In the genomic region with DNA sequence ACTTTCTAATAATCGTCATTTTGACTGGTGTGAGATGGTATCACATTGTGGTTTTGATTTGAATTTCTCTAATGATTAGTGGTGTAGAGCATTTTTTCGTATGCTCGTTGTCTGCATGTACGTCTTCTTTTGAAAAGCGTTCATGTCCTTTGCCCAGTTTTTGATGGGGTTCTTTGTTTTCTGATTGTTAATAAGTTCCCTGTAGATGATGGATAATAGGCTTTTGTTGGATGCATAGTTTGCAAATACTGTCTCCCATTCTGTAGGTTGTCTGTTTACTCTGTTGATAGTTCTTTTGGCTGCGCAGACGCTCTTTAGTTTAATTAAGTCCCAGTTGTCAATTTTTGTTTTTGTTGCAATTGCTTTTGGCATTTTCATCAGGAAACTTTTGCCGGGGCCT, we compare ENCODE assay signal across 25 cellular contexts.
"Had no signal": no experiment of that assay in that cellular context is flagged by ENCODE, and none has a peak within 500 bp of the region (broad histone marks: within the 10 kb centered on the region; RNA-seq: fewer than 3 reads in every experiment).

No MANE protein-coding gene starts in this region.

- H3K9me3 ChIP-seq: prostate gland, testis had no signal

- H3K4me3 ChIP-seq: left ventricle myocardium inferior, lung, prostate gland, smooth muscle cell, stomach, testis had no signal

- H3K27ac ChIP-seq: left ventricle myocardium inferior, prostate gland, stomach, testis, WERI-Rb-1 had no signal

- FAIRE-seq: bronchial epithelial cell, urothelium cell line had no signal

- ATAC-seq: activated CD4-positive, CD25-positive, alpha-beta regulatory T cell treated with anti-CD3 and anti-CD28 coated beads, Interleukin-2, amount 50 U/mL, for 24 hours; esophagus mucosa; stimulated activated naive B cell treated with anti-CD40 and anti-IgM and Interleukin-4, amounts not matched to agents 10 μg/mL and 1 μg/mL and 100 μg/mL, for 72 hours; T-helper 17 cell had no signal

- H3K36me3 ChIP-seq: left ventricle myocardium inferior, prostate gland, stomach, WERI-Rb-1 had no signal

- H3K4me2 ChIP-seq: smooth muscle cell had no signal

- H3K4me1 ChIP-seq: left ventricle myocardium inferior, prostate gland, stomach, testis had no signal

- H3K27me3 ChIP-seq: stomach, testis had no signal

- DNase-seq: activated CD4-positive, alpha-beta T cell treated with anti-CD3 and anti-CD28 coated beads for 48 hours; activated CD4-positive, alpha-beta T cell treated with anti-CD3 and anti-CD28 coated beads, Interleukin-2, amount 50 U/mL, for 48 hours; activated CD8-positive, alpha-beta memory T cell treated with anti-CD3 and anti-CD28 coated beads for 24 hours; activated effector memory CD4-positive, alpha-beta T cell treated with Interleukin-2 at 50 U/mL for 16 hours; activated naive CD4-positive, alpha-beta T cell treated with Interleukin-2 at 50 U/mL for 16 hours; anterior cingulate cortex; endodermal cell; foreskin fibroblast; islet precursor cell; left ventricle myocardium inferior; stimulated activated CD4-positive, alpha-beta T cell treated with anti-CD3 and anti-CD28 coated beads, Interleukin-1b, Interleukin-23, amount 100 ng/mL, for 48 hours; stimulated activated naive B cell treated with anti-CD40 and anti-IgM and Interleukin-4, amounts not matched to agents 10 μg/mL and 1 μg/mL and 100 μg/mL, for 72 hours; stomach; T-helper 17 cell; T1000; testis; trophoblast cell; WERI-Rb-1 had no signal
